Comparison of ENCODE assay signal across 30 cellular contexts in the genomic region with DNA sequence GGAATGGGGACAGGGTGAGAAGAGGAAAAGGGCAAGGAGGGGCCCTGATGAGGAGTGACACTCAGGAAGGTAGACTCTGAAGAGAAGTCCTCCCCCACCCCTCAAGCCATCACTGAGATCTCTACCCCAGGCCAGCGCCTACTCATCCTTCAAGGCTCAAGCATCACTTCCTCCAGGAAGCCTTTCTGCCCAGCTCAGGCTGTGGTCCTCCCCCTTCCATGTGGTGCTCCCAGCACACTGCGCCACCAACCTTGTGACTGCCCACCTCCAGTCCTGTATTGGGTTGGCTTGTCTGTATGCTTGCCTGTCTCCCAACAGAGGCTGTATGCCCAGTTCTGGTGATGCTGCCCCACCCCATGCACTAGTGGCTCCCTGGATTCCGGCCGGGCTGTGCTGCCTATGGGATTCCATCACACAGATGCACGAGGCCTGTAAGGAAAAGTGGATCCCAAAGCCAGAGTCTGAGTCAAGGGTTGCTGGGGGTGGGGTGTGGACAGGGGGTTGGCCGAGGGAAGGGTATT.
"Had no signal": no experiment of that assay in that cellular context is flagged by ENCODE, and none has a peak within 500 bp of the region (broad histone marks: within the 10 kb centered on the region; RNA-seq: fewer than 3 reads in every experiment).

No MANE protein-coding gene starts in this region.

- H3K4me1 ChIP-seq: prostate gland, testis had no signal

- H3K79me2 ChIP-seq: hepatocyte, parathyroid adenoma had no signal

- H3K27me3 Mint-ChIP-seq: memory B cell; stimulated activated memory B cell treated with anti-CD40 and anti-IgM and Interleukin-4, amounts not matched to agents 10 μg/mL and 1 μg/mL and 100 μg/mL, for 72 hours; type B pancreatic cell had no signal

- ATAC-seq: esophagus mucosa; gastroesophageal sphincter; heart left ventricle; left lobe of liver; mucosa of descending colon; natural killer cell treated with Interleukin-12 subunit alpha and Interleukin-12 subunit beta and Interleukin-15 and Interleukin-18, amount 100 ng/mL, for 72 hours; stimulated activated memory B cell treated with anti-CD40 and anti-IgM and Interleukin-4, amounts not matched to agents 10 μg/mL and 1 μg/mL and 100 μg/mL, for 72 hours; stimulated activated naive CD8-positive, alpha-beta T cell treated with anti-CD3 and anti-CD28 coated beads, Interleukin-15, Interleukin-2, amounts not matched to agents 100 U/mL and 50 U/mL, for 24 hours had no signal

- H3K36me3 Mint-ChIP-seq: memory B cell; mesothelial cell of epicardium; naive B cell; natural killer cell treated with Interleukin-12 subunit alpha and Interleukin-12 subunit beta and Interleukin-15 and Interleukin-18, amount 100 ng/mL, for 72 hours; stimulated activated memory B cell treated with anti-CD40 and anti-IgM and Interleukin-4, amounts not matched to agents 10 μg/mL and 1 μg/mL and 100 μg/mL, for 72 hours; type B pancreatic cell had no signal

- H3K4me3 Mint-ChIP-seq: dendritic cell treated with granulocyte-macrophage colony-stimulating factor and Interleukin-4, amounts not matched to agents 40 ng/mL and 50 ng/mL, for 4 days; endodermal cell; memory B cell; mesothelial cell of epicardium; natural killer cell treated with Interleukin-12 subunit alpha and Interleukin-12 subunit beta and Interleukin-15 and Interleukin-18, amount 100 ng/mL, for 72 hours; neural crest cell; stimulated activated memory B cell treated with anti-CD40 and anti-IgM and Interleukin-4, amounts not matched to agents 10 μg/mL and 1 μg/mL and 100 μg/mL, for 72 hours; type B pancreatic cell had no signal

- H2AFZ ChIP-seq: hepatocyte, parathyroid adenoma had no signal

- H3K36me3 ChIP-seq: colonic mucosa, gastroesophageal sphincter, heart left ventricle, prostate gland, right atrium auricular region, sigmoid colon, tibial artery had no signal

- H3K27ac Mint-ChIP-seq: dendritic cell treated with granulocyte-macrophage colony-stimulating factor and Interleukin-4, amounts not matched to agents 40 ng/mL and 50 ng/mL, for 4 days; endodermal cell; memory B cell; mesothelial cell of epicardium; naive B cell; natural killer cell treated with Interleukin-12 subunit alpha and Interleukin-12 subunit beta and Interleukin-15 and Interleukin-18, amount 100 ng/mL, for 72 hours; stimulated activated memory B cell treated with anti-CD40 and anti-IgM and Interleukin-4, amounts not matched to agents 10 μg/mL and 1 μg/mL and 100 μg/mL, for 72 hours; type B pancreatic cell had no signal

- H3K9me3 ChIP-seq: colonic mucosa, gastroesophageal sphincter, heart left ventricle, mucosa of descending colon, prostate gland, right atrium auricular region, sigmoid colon, testis, tibial artery had no signal

- H3K27me3 ChIP-seq: colonic mucosa, heart left ventricle, hepatocyte, right atrium auricular region, sigmoid colon, testis, tibial artery had no signal

- H3K4me3 ChIP-seq: colonic mucosa, gastroesophageal sphincter, heart left ventricle, hepatocyte, lung, mucosa of descending colon, prostate gland, right atrium auricular region, sigmoid colon, testis, tibial artery had no signal

- FAIRE-seq: kidney had no signal

- H3K9me3 Mint-ChIP-seq: dendritic cell treated with granulocyte-macrophage colony-stimulating factor and Interleukin-4, amounts not matched to agents 40 ng/mL and 50 ng/mL, for 4 days; endodermal cell; memory B cell; mesothelial cell of epicardium; naive B cell; natural killer cell treated with Interleukin-12 subunit alpha and Interleukin-12 subunit beta and Interleukin-15 and Interleukin-18, amount 100 ng/mL, for 72 hours; neural crest cell; stimulated activated memory B cell treated with anti-CD40 and anti-IgM and Interleukin-4, amounts not matched to agents 10 μg/mL and 1 μg/mL and 100 μg/mL, for 72 hours; type B pancreatic cell had no signal

- DNase-seq: colonic mucosa; effector CD8-positive, alpha-beta T cell; endodermal cell; foreskin fibroblast; heart left ventricle; kidney; mucosa of descending colon; naive B cell; sigmoid colon; stimulated activated CD4-positive, alpha-beta T cell treated with anti-CD3 and anti-CD28 coated beads, Interleukin-4, amount 100 ng/mL, for 4 hours; stimulated activated naive CD8-positive, alpha-beta T cell treated with anti-CD3 and anti-CD28 coated beads, Interleukin-15, Interleukin-2, amounts not matched to agents 100 U/mL and 50 U/mL, for 24 hours; substantia nigra; testis; tibial artery had no signal

- H3K4me2 ChIP-seq: hepatocyte had no signal

- H3K27ac ChIP-seq: colonic mucosa, epithelial cell of prostate, gastroesophageal sphincter, heart left ventricle, hepatocyte, parathyroid adenoma, prostate gland, right atrium auricular region, sigmoid colon, testis, tibial artery had no signal

- H3K9ac ChIP-seq: parathyroid adenoma had no signal
